30 cellular contexts compared by ENCODE assay signal in the genomic region with DNA sequence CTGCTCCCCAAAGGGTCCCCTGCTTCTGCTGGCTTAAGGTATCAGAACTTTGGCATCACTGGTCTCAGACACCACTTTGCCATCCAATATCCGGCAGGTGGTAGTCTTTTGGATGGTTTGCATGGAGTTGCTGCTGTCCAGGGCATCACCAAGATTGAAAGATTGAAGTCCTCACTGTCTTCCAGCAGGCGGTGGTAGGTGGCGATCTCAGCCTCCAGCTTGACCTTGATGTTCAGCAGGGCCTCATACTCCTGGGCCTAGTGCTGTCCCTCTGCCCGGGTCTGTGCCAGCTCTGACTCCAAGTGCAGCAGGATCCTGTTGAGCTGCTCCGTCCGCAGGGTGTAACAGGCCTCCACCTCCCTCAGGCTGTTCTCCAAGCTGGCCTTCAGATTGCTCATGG. TPM values are rescaled to one million over a fixed set of nuclear protein-coding genes. Genes with fewer than 3 reads are reported as not detected.
"Had no signal": no experiment of that assay in that cellular context is flagged by ENCODE, and none has a peak within 500 bp of the region (broad histone marks: within the 10 kb centered on the region; RNA-seq: fewer than 3 reads in every experiment).

No MANE protein-coding gene starts in this region.

- H3K9me3 Mint-ChIP-seq: activated CD4-positive, alpha-beta memory T cell treated with anti-CD3 and anti-CD28 coated beads for 36 hours; activated naive CD4-positive, alpha-beta T cell treated with anti-CD3 and anti-CD28 coated beads, Interleukin-2, amount 10 ng/mL, durations not matched to agents 7 days and 5 days; activated naive CD4-positive, alpha-beta T cell treated with anti-CD3 and anti-CD28 coated beads, Interleukin-2, amount 50 U/mL, for 72 hours; activated naive CD8-positive, alpha-beta T cell treated with anti-CD3 and anti-CD28 coated beads, Interleukin-2, amount 10 ng/mL, durations not matched to agents 7 days and 5 days; activated T-cell treated with anti-CD3 and anti-CD28 coated beads, Interleukin-2, amount 50 U/mL, for 72 hours; central memory CD8-positive, alpha-beta T cell; dendritic cell treated with granulocyte-macrophage colony-stimulating factor and Interleukin-4, amounts not matched to agents 40 ng/mL and 50 ng/mL, for 4 days had no signal

- H3K27ac Mint-ChIP-seq: activated CD4-positive, alpha-beta memory T cell treated with anti-CD3 and anti-CD28 coated beads for 36 hours; activated CD8-positive, alpha-beta memory T cell treated with anti-CD3 and anti-CD28 coated beads, Interleukin-2, amount 10 ng/mL, durations not matched to agents 7 days and 5 days; activated CD8-positive, alpha-beta T cell treated with anti-CD3 and anti-CD28 coated beads, Interleukin-2, amount 10 ng/mL, durations not matched to agents 7 days and 5 days; activated naive CD4-positive, alpha-beta T cell treated with anti-CD3 and anti-CD28 coated beads, Interleukin-2, amount 10 ng/mL, durations not matched to agents 7 days and 5 days; activated naive CD4-positive, alpha-beta T cell treated with anti-CD3 and anti-CD28 coated beads, Interleukin-2, amount 50 U/mL, for 72 hours; activated naive CD8-positive, alpha-beta T cell treated with anti-CD3 and anti-CD28 coated beads, Interleukin-2, amount 10 ng/mL, durations not matched to agents 7 days and 5 days; activated T-cell treated with anti-CD3 and anti-CD28 coated beads, Interleukin-2, amount 50 U/mL, for 72 hours; dendritic cell treated with granulocyte-macrophage colony-stimulating factor and Interleukin-4, amounts not matched to agents 40 ng/mL and 50 ng/mL, for 4 days; WTC11 had no signal

- H3K9me3 ChIP-seq: ascending aorta, esophagus muscularis mucosa, gastrocnemius medialis had no signal

- H3K36me3 ChIP-seq: ascending aorta, brain microvascular endothelial cell, esophagus muscularis mucosa, gastrocnemius medialis, heart right ventricle had no signal

- DNase-seq: activated CD4-positive, alpha-beta memory T cell treated with anti-CD3 and anti-CD28 coated beads for 36 hours; activated CD4-positive, alpha-beta T cell treated with anti-CD3 and anti-CD28 coated beads for 1 hour; activated CD4-positive, alpha-beta T cell treated with anti-CD3 and anti-CD28 coated beads for 48 hours; activated CD8-positive, alpha-beta memory T cell treated with anti-CD3 and anti-CD28 coated beads, Interleukin-2, amount 10 ng/mL, durations not matched to agents 7 days and 5 days; activated CD8-positive, alpha-beta memory T cell treated with anti-CD3 and anti-CD28 coated beads, Interleukin-2, amount 50 U/mL, for 4 hours; activated CD8-positive, alpha-beta T cell treated with anti-CD3 and anti-CD28 coated beads, Interleukin-2, amount 10 ng/mL, durations not matched to agents 7 days and 5 days; activated gamma-delta T cell; activated naive CD4-positive, alpha-beta T cell; activated naive CD4-positive, alpha-beta T cell treated with anti-CD3 and anti-CD28 coated beads, Interleukin-2, amount 10 ng/mL, durations not matched to agents 7 days and 5 days; activated naive CD8-positive, alpha-beta T cell treated with anti-CD3 and anti-CD28 coated beads, Interleukin-2, amount 10 ng/mL, durations not matched to agents 7 days and 5 days; activated T-cell treated with anti-CD3 and anti-CD28 coated beads, Interleukin-2, amount 50 U/mL, for 1 hour; activated T-cell treated with anti-CD3 and anti-CD28 coated beads, Interleukin-2, amount 50 U/mL, for 72 hours; brain microvascular endothelial cell; dorsolateral prefrontal cortex; effector memory CD4-positive, alpha-beta T cell; erythroblast; foreskin keratinocyte; gastrocnemius medialis; heart right ventricle; T-helper 2 cell had no signal

- ATAC-seq: activated CD8-positive, alpha-beta memory T cell treated with anti-CD3 and anti-CD28 coated beads, Interleukin-2, amount 10 ng/mL, durations not matched to agents 7 days and 5 days; activated CD8-positive, alpha-beta T cell treated with anti-CD3 and anti-CD28 coated beads, Interleukin-2, amount 10 ng/mL, durations not matched to agents 7 days and 5 days; activated naive CD4-positive, alpha-beta T cell treated with anti-CD3 and anti-CD28 coated beads, Interleukin-2, amount 50 U/mL, for 72 hours; activated T-cell treated with anti-CD3 and anti-CD28 coated beads, Interleukin-2, amount 50 U/mL, for 72 hours; foreskin keratinocyte; gastrocnemius medialis; heart right ventricle; WTC11 had no signal

- FAIRE-seq: bronchial epithelial cell, TTC549 had no signal

- H3K4me1 ChIP-seq: ascending aorta, esophagus muscularis mucosa, foreskin keratinocyte, gastrocnemius medialis had no signal

- H3K4me3 ChIP-seq: ascending aorta, coronary artery, dorsolateral prefrontal cortex, esophagus muscularis mucosa, gastrocnemius medialis, heart right ventricle had no signal

- H3K36me3 Mint-ChIP-seq: activated CD4-positive, alpha-beta memory T cell treated with anti-CD3 and anti-CD28 coated beads for 36 hours; activated naive CD4-positive, alpha-beta T cell treated with anti-CD3 and anti-CD28 coated beads, Interleukin-2, amount 10 ng/mL, durations not matched to agents 7 days and 5 days; activated naive CD4-positive, alpha-beta T cell treated with anti-CD3 and anti-CD28 coated beads, Interleukin-2, amount 50 U/mL, for 72 hours; activated naive CD8-positive, alpha-beta T cell treated with anti-CD3 and anti-CD28 coated beads, Interleukin-2, amount 10 ng/mL, durations not matched to agents 7 days and 5 days; WTC11 had no signal

- H3K4me3 Mint-ChIP-seq: activated CD4-positive, alpha-beta memory T cell treated with anti-CD3 and anti-CD28 coated beads for 36 hours; activated CD8-positive, alpha-beta memory T cell treated with anti-CD3 and anti-CD28 coated beads, Interleukin-2, amount 10 ng/mL, durations not matched to agents 7 days and 5 days; activated CD8-positive, alpha-beta T cell treated with anti-CD3 and anti-CD28 coated beads, Interleukin-2, amount 10 ng/mL, durations not matched to agents 7 days and 5 days; activated naive CD4-positive, alpha-beta T cell treated with anti-CD3 and anti-CD28 coated beads, Interleukin-2, amount 10 ng/mL, durations not matched to agents 7 days and 5 days; activated naive CD8-positive, alpha-beta T cell treated with anti-CD3 and anti-CD28 coated beads, Interleukin-2, amount 10 ng/mL, durations not matched to agents 7 days and 5 days; activated T-cell treated with anti-CD3 and anti-CD28 coated beads, Interleukin-2, amount 50 U/mL, for 72 hours; central memory CD8-positive, alpha-beta T cell; dendritic cell treated with granulocyte-macrophage colony-stimulating factor and Interleukin-4, amounts not matched to agents 40 ng/mL and 50 ng/mL, for 4 days; WTC11 had no signal

- H3K27ac ChIP-seq: ascending aorta, brain microvascular endothelial cell, coronary artery, dorsolateral prefrontal cortex, esophagus muscularis mucosa, foreskin keratinocyte, gastrocnemius medialis, heart right ventricle, VCaP had no signal

- H3K27me3 ChIP-seq: ascending aorta, dorsolateral prefrontal cortex, gastrocnemius medialis had no signal

RNA-seq across cellular contexts. Expression of a gene that starts 43.0 kb away (rescaled TPM):
- total RNA-seq: ascending aorta had no signal
